28 cellular contexts compared by ENCODE assay signal in genomic region chr9:37178742-37179141, GRCh38.
"Had no signal": no experiment of that assay in that cellular context is flagged by ENCODE, and none has a peak within 500 bp of the region (broad histone marks: within the 10 kb centered on the region; RNA-seq: fewer than 3 reads in every experiment).

No MANE protein-coding gene starts in this region.

- H3K9me3 Mint-ChIP-seq: effector memory CD8-positive, alpha-beta T cell; nephron; neural progenitor cell; stimulated activated naive CD8-positive, alpha-beta T cell treated with anti-CD3 and anti-CD28 coated beads, Interleukin-15, amount 100 ng/mL, for 72 hours had no signal

- H3K36me3 ChIP-seq: gastrocnemius medialis, left lung, neural progenitor cell, transverse colon, upper lobe of right lung, uterus had no signal

- H3K9me3 ChIP-seq: gastrocnemius medialis, left lung, suprapubic skin, transverse colon, upper lobe of right lung, uterus had no signal

- H3K27me3 ChIP-seq: gastrocnemius medialis, left lung, neural progenitor cell, suprapubic skin, transverse colon, upper lobe of right lung, uterus had no signal

- H3K9ac ChIP-seq: neural progenitor cell, parathyroid adenoma had no signal

- H3K27ac ChIP-seq: epithelial cell of prostate, gastrocnemius medialis, left lung, neural progenitor cell, parathyroid adenoma, suprapubic skin, transverse colon, upper lobe of right lung, uterus had no signal

- H3K4me3 ChIP-seq: gastrocnemius medialis, left lung, neural progenitor cell, smooth muscle cell, suprapubic skin, transverse colon, upper lobe of right lung, uterus had no signal

- DNase-seq: cortex of kidney; effector memory CD8-positive, alpha-beta T cell; foreskin fibroblast; gastrocnemius medialis; head of caudate nucleus; left cardiac atrium; left lung; mesendoderm; midbrain; naive thymus-derived CD4-positive, alpha-beta T cell; stimulated activated CD4-positive, alpha-beta T cell treated with anti-CD3 and anti-CD28 coated beads, Interleukin-12 subunit alpha, Interleukin-12 subunit beta, amount 100 ng/mL, for 4 hours; stimulated activated CD4-positive, alpha-beta T cell treated with anti-CD3 and anti-CD28 coated beads, Interleukin-1b, Interleukin-23, amount 100 ng/mL, for 48 hours; stimulated activated CD4-positive, alpha-beta T cell treated with anti-CD3 and anti-CD28 coated beads, Interleukin-4, amount 100 ng/mL, for 1 hour; stimulated activated CD8-positive, alpha-beta memory T cell treated with anti-CD3 and anti-CD28 coated beads, Interleukin-4, amount 100 ng/mL, for 48 hours; stimulated activated naive CD4-positive, alpha-beta T cell; stimulated activated naive CD8-positive, alpha-beta T cell treated with anti-CD3 and anti-CD28 coated beads, Interleukin-15, amount 100 ng/mL, for 72 hours; transverse colon; upper lobe of right lung; uterus had no signal

- H3K27ac Mint-ChIP-seq: effector memory CD8-positive, alpha-beta T cell; naive thymus-derived CD4-positive, alpha-beta T cell; nephron; neural progenitor cell; progenitor cell of endocrine pancreas; stimulated activated naive CD8-positive, alpha-beta T cell treated with anti-CD3 and anti-CD28 coated beads, Interleukin-15, amount 100 ng/mL, for 72 hours had no signal

- H3K4me1 ChIP-seq: gastrocnemius medialis, neural progenitor cell, parathyroid adenoma, suprapubic skin, transverse colon, upper lobe of right lung, uterus had no signal

- ATAC-seq: effector memory CD8-positive, alpha-beta T cell; esophagus mucosa; gastrocnemius medialis; left cardiac atrium; left lung; naive thymus-derived CD4-positive, alpha-beta T cell; sciatic nerve; stimulated activated naive CD8-positive, alpha-beta T cell treated with anti-CD3 and anti-CD28 coated beads, Interleukin-15, amount 100 ng/mL, for 72 hours; upper lobe of right lung had no signal

- H3K4me2 ChIP-seq: neural progenitor cell, smooth muscle cell had no signal

- H3K79me2 ChIP-seq: parathyroid adenoma had no signal

- H3K4me1 Mint-ChIP-seq: nephron, neural progenitor cell had no signal

- H3K27me3 Mint-ChIP-seq: effector memory CD8-positive, alpha-beta T cell; naive thymus-derived CD4-positive, alpha-beta T cell; progenitor cell of endocrine pancreas; stimulated activated naive CD8-positive, alpha-beta T cell treated with anti-CD3 and anti-CD28 coated beads, Interleukin-15, amount 100 ng/mL, for 72 hours had no signal

- H3K4me3 Mint-ChIP-seq: effector memory CD8-positive, alpha-beta T cell; naive thymus-derived CD4-positive, alpha-beta T cell; nephron; neural progenitor cell; stimulated activated naive CD8-positive, alpha-beta T cell treated with anti-CD3 and anti-CD28 coated beads, Interleukin-15, amount 100 ng/mL, for 72 hours had no signal

- H2AFZ ChIP-seq: neural progenitor cell, parathyroid adenoma had no signal
